Comparison of ENCODE assay signal across 14 cellular contexts in the genomic region with DNA sequence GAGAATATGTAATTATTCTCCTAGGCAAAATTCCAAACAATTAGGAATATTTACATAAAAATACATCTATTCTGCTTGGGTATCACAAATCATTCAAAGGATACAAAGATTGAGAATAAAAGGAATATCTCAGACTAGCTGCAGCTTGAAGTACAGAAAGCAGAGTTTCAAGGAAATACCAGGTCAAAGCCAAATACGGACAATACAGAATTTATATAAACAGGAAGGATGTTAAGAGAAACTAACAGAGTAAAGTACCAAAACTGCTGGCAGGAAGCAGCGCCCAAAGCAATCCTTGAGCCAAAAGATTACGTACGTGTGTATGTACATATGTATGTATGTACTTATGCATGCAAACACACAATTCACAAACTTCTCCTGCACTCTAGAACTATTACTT.
A peak's percentile ranks its signal among the peaks of the same experiment; 100 is the strongest.
DNase-seq lines count a peak whose midpoint lies in the region; ATAC-seq, FAIRE-seq and TF ChIP-seq lines count a peak whose summit lies in the region.
"Had no signal": no experiment of that assay in that cellular context is flagged by ENCODE, and none has a peak within 500 bp of the region (broad histone marks: within the 10 kb centered on the region; RNA-seq: fewer than 3 reads in every experiment).

No MANE protein-coding gene starts in this region.

- peaks cover 23% of the 10 kb centered on the region for H3K9me3 ChIP-seq in CD4-positive, alpha-beta T cell (ENCODE audit: control insufficient read depth, low read length)

- no peak for TF ChIP-seq CTCF in CD4-positive, alpha-beta T cell (IDR thresholded peaks at IDR 0.05)
- TF ChIP-seq CTCF in WTC11 (IDR thresholded peaks at IDR 0.05): no peak

- H3K4me1 Mint-ChIP-seq in CD4-positive, alpha-beta T cell (ENCODE audit: low read depth): peaks cover 59% of the 10 kb centered on the region
- H3K4me1 Mint-ChIP-seq in WTC11: peaks cover 53% of the 10 kb centered on the region
- peaks cover 30% of the 10 kb centered on the region for H3K4me1 Mint-ChIP-seq in activated T-cell treated with anti-CD3 and anti-CD28 coated beads, Interleukin-2, amount 50 U/mL, for 72 hours (ENCODE audit: low read depth)

- no peaks in the 10 kb centered on the region for H3K27me3 ChIP-seq in CD4-positive, alpha-beta T cell (ENCODE audit: control insufficient read depth, insufficient read depth, low read length)
- H3K27me3 ChIP-seq: stomach had no signal

- POLR2A ChIA-PET in CD4-positive, alpha-beta T cell (lab: Charles Lee): no interaction called here
- POLR2A ChIA-PET in WTC11 (lab: Charles Lee): no interaction called here

- no peak for ATAC-seq in CD4-positive, alpha-beta T cell (ENCODE audit: poor library complexity)
- ATAC-seq in WTC11 (no peak), Right ventricle myocardium superior (ENCODE audit: poor library complexity) (no peak), SK-N-SH treated with all-trans-retinoic acid at 6 μM for 48 hours (no peak)
- ATAC-seq in activated T-cell treated with anti-CD3 and anti-CD28 coated beads, Interleukin-2, amount 50 U/mL, for 72 hours (replicated peaks in 1 of 2): no peak

- no peak for TF ChIP-seq POLR2A in H54 (IDR thresholded peaks at IDR 0.05; ENCODE audit: low read depth, low read length)

- intact Hi-C loops in CD4-positive, alpha-beta T cell (cut with DNase I, micrococcal nuclease): no loop called here
- intact Hi-C loops in posterior vena cava (cut with DNase I): no loop called here
- intact Hi-C loops in Right ventricle myocardium superior (cut with DNase I): no loop called here

- peak overlapping the region; percentile 16 for H3K4me3 Mint-ChIP-seq in CD4-positive, alpha-beta T cell
- H3K4me3 Mint-ChIP-seq in WTC11: no peak overlapping the region
- peak overlapping the region in 1 of 2 donors; percentile 24 for H3K4me3 Mint-ChIP-seq in activated T-cell treated with anti-CD3 and anti-CD28 coated beads, Interleukin-2, amount 50 U/mL, for 72 hours

- no peak for DNase-seq in CD4-positive, alpha-beta T cell
- DNase-seq in H54 (ENCODE audit: insufficient read length, low spot score) (no peak), WTC11 (ENCODE audit: low spot score) (no peak), left kidney (ENCODE audit: low read depth, low spot score) (peak; percentile 10), posterior vena cava (ENCODE audit: low spot score) (no peak), Right ventricle myocardium superior (no peak)
- no peak for DNase-seq in activated T-cell treated with anti-CD3 and anti-CD28 coated beads, Interleukin-2, amount 50 U/mL, for 72 hours
- DNase-seq: activated CD4-positive, CD25-positive, alpha-beta regulatory T cell; caudate nucleus; NCI-H510A; stomach had no signal

- no peak overlapping the region for H3K27ac ChIP-seq in CD4-positive, alpha-beta T cell (ENCODE audit: low read depth, low read length)
- H3K27ac ChIP-seq: HL-60, RWPE1 had no signal

- peaks cover 73% of the 10 kb centered on the region for H3K36me3 Mint-ChIP-seq in CD4-positive, alpha-beta T cell (ENCODE audit: low read depth)
- H3K36me3 Mint-ChIP-seq in WTC11: peaks cover 26% of the 10 kb centered on the region
- H3K36me3 Mint-ChIP-seq in activated T-cell treated with anti-CD3 and anti-CD28 coated beads, Interleukin-2, amount 50 U/mL, for 72 hours (ENCODE audit: insufficient read depth in 2 of 2): peaks cover 12 to 26% of the 10 kb centered on the region in 2 donors

- H3K9me3 Mint-ChIP-seq in CD4-positive, alpha-beta T cell: peaks cover 3% of the 10 kb centered on the region
- H3K9me3 Mint-ChIP-seq in WTC11: peaks cover 10% of the 10 kb centered on the region
- H3K9me3 Mint-ChIP-seq in activated T-cell treated with anti-CD3 and anti-CD28 coated beads, Interleukin-2, amount 50 U/mL, for 72 hours: peaks cover 2 to 4% of the 10 kb centered on the region in 2 donors

- peak; percentile 27 for FAIRE-seq in H54 (lab: Jason Lieb, UNC)

- peak overlapping the region; percentile 16 for H3K27ac Mint-ChIP-seq in CD4-positive, alpha-beta T cell
- peak overlapping the region; percentile 96; the same call in 1 of the 2 replicates for H3K27ac Mint-ChIP-seq in WTC11
- H3K27ac Mint-ChIP-seq in activated T-cell treated with anti-CD3 and anti-CD28 coated beads, Interleukin-2, amount 50 U/mL, for 72 hours: no peak overlapping the region

- no peaks in the 10 kb centered on the region for H3K27me3 Mint-ChIP-seq in CD4-positive, alpha-beta T cell
- H3K27me3 Mint-ChIP-seq in WTC11 (ENCODE audit: low read depth): no peaks in the 10 kb centered on the region
- H3K27me3 Mint-ChIP-seq in activated T-cell treated with anti-CD3 and anti-CD28 coated beads, Interleukin-2, amount 50 U/mL, for 72 hours (ENCODE audit: low read depth): no peaks in the 10 kb centered on the region

- CTCF ChIA-PET in CD4-positive, alpha-beta T cell (lab: Charles Lee): no interaction called here
- CTCF ChIA-PET in WTC11 (lab: Charles Lee): no interaction called here

TF ChIP-seq in WTC11, 78 proteins besides CTCF, POLR2A, EP300 and RAD21 (continues in another document):
- TF ChIP-seq, protein P1, sequence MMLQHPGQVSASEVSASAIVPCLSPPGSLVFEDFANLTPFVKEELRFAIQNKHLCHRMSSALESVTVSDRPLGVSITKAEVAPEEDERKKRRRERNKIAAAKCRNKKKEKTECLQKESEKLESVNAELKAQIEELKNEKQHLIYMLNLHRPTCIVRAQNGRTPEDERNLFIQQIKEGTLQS (CRISPR knock-in tag; conservative IDR thresholded peaks at IDR 0.05): no peak
- TF ChIP-seq MXD4 (CRISPR knock-in tag; IDR thresholded peaks at IDR 0.05; ENCODE audit: borderline replicate concordance): no peak
- TF ChIP-seq, protein P2, sequence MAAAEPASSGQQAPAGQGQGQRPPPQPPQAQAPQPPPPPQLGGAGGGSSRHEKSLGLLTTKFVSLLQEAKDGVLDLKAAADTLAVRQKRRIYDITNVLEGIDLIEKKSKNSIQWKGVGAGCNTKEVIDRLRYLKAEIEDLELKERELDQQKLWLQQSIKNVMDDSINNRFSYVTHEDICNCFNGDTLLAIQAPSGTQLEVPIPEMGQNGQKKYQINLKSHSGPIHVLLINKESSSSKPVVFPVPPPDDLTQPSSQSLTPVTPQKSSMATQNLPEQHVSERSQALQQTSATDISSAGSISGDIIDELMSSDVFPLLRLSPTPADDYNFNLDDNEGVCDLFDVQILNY (CRISPR knock-in tag; IDR thresholded peaks at IDR 0.05): no peak
- TF ChIP-seq FOXP1 (CRISPR knock-in tag; IDR thresholded peaks at IDR 0.05; ENCODE audit: borderline replicate concordance): no peak
- TF ChIP-seq, protein P3, sequence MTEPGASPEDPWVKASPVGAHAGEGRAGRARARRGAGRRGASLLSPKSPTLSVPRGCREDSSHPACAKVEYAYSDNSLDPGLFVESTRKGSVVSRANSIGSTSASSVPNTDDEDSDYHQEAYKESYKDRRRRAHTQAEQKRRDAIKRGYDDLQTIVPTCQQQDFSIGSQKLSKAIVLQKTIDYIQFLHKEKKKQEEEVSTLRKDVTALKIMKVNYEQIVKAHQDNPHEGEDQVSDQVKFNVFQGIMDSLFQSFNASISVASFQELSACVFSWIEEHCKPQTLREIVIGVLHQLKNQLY (CRISPR knock-in tag; IDR thresholded peaks at IDR 0.05): no peak
- TF ChIP-seq CREB1 (CRISPR knock-in tag; IDR thresholded peaks at IDR 0.05): no peak

TF ChIP-seq in SK-N-SH treated with all-trans-retinoic acid at 6 μM for 48 hours, 23 proteins besides CTCF, POLR2A, EP300 and RAD21 (continues in another document):
- TF ChIP-seq ZFP3 (CRISPR knock-in tag; IDR thresholded peaks at IDR 0.05) (no peak), ZFP30 (CRISPR knock-in tag; IDR thresholded peaks at IDR 0.05) (no peak), GLIS3 (CRISPR knock-in tag; IDR thresholded peaks at IDR 0.05) (no peak), ISL1 (CRISPR knock-in tag; IDR thresholded peaks at IDR 0.05) (no peak), TCF4 (CRISPR knock-in tag; IDR thresholded peaks at IDR 0.05; ENCODE audit: borderline replicate concordance) (no peak), TOX (CRISPR knock-in tag; IDR thresholded peaks at IDR 0.05; ENCODE audit: borderline replicate concordance) (no peak), ARNTL (CRISPR knock-in tag; IDR thresholded peaks at IDR 0.05; ENCODE audit: borderline replicate concordance, low read depth) (no peak), SNAI2 (CRISPR knock-in tag; IDR thresholded peaks at IDR 0.05) (no peak), ZNF8 (CRISPR knock-in tag; IDR thresholded peaks at IDR 0.05) (no peak), OSR1 (CRISPR knock-in tag; IDR thresholded peaks at IDR 0.05) (no peak), ESRRG (CRISPR knock-in tag; IDR thresholded peaks at IDR 0.05) (no peak)
- TF ChIP-seq, protein P4, sequence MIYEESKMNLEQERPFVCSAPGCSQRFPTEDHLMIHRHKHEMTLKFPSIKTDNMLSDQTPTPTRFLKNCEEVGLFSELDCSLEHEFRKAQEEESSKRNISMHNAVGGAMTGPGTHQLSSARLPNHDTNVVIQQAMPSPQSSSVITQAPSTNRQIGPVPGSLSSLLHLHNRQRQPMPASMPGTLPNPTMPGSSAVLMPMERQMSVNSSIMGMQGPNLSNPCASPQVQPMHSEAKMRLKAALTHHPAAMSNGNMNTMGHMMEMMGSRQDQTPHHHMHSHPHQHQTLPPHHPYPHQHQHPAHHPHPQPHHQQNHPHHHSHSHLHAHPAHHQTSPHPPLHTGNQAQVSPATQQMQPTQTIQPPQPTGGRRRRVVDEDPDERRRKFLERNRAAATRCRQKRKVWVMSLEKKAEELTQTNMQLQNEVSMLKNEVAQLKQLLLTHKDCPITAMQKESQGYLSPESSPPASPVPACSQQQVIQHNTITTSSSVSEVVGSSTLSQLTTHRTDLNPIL (CRISPR knock-in tag; IDR thresholded peaks at IDR 0.05; ENCODE audit: low read depth): no peak
